Comparison of ENCODE assay signal across 24 cellular contexts in genomic region chr10:32161586-32161985, GRCh38.
"Had no signal": no experiment of that assay in that cellular context is flagged by ENCODE, and none has a peak within 500 bp of the region (broad histone marks: within the 10 kb centered on the region; RNA-seq: fewer than 3 reads in every experiment).

No MANE protein-coding gene starts in this region.

- H3K9me3 Mint-ChIP-seq: activated CD4-positive, alpha-beta memory T cell treated with anti-CD3 and anti-CD28 coated beads, Interleukin-2, amount 10 ng/mL, durations not matched to agents 7 days and 5 days; activated naive CD4-positive, alpha-beta T cell treated with anti-CD3 and anti-CD28 coated beads for 36 hours; activated T-helper 17 cell treated with anti-CD3 and anti-CD28 coated beads, Interleukin-2, amount 50 U/mL, for 72 hours; T-cell had no signal

- H3K9me3 ChIP-seq: MG63, Peyer's patch had no signal

- H3K27ac ChIP-seq: Peyer's patch, RWPE1, VCaP had no signal

- H3K4me3 ChIP-seq: MG63, Peyer's patch had no signal

- H3K27me3 ChIP-seq: MG63, Peyer's patch had no signal

- H3K27ac Mint-ChIP-seq: activated CD4-positive, alpha-beta memory T cell treated with anti-CD3 and anti-CD28 coated beads, Interleukin-2, amount 10 ng/mL, durations not matched to agents 7 days and 5 days; activated naive CD4-positive, alpha-beta T cell treated with anti-CD3 and anti-CD28 coated beads for 36 hours; activated naive CD8-positive, alpha-beta T cell; activated T-helper 17 cell treated with anti-CD3 and anti-CD28 coated beads, Interleukin-2, amount 50 U/mL, for 72 hours; T-cell had no signal

- H3K36me3 Mint-ChIP-seq: activated naive CD8-positive, alpha-beta T cell; T-cell had no signal

- ATAC-seq: activated T-helper 17 cell treated with anti-CD3 and anti-CD28 coated beads, Interleukin-2, amount 50 U/mL, for 72 hours; T-cell had no signal

- DNase-seq: activated CD4-positive, alpha-beta memory T cell treated with anti-CD3 and anti-CD28 coated beads, Interleukin-2, amount 10 ng/mL, durations not matched to agents 7 days and 5 days; activated CD4-positive, alpha-beta T cell treated with anti-CD3 and anti-CD28 coated beads, Interleukin-2, amount 50 U/mL, for 1 hour; activated CD4-positive, CD25-positive, alpha-beta regulatory T cell; activated gamma-delta T cell; activated naive CD4-positive, alpha-beta T cell treated with anti-CD3 and anti-CD28 coated beads for 36 hours; activated T-cell treated with anti-CD3 and anti-CD28 coated beads for 4 hours; activated T-cell treated with anti-CD3 and anti-CD28 coated beads, Interleukin-2, amount 50 U/mL, for 48 hours; amygdala; caudate nucleus; MG63; MV-4-11; NCI-H1092 treated with DMSO at 0.1 percent for 48 hours; NCI-H1417 treated with DMSO at 0.1 percent for 48 hours; NCI-H1694; NCI-H2029; Peyer's patch; SHP77 treated with DMSO at 0.1 percent for 48 hours; T-cell; T-helper 2 cell; T1000 had no signal

- H3K4me1 Mint-ChIP-seq: activated CD4-positive, alpha-beta memory T cell treated with anti-CD3 and anti-CD28 coated beads, Interleukin-2, amount 10 ng/mL, durations not matched to agents 7 days and 5 days; activated T-helper 17 cell treated with anti-CD3 and anti-CD28 coated beads, Interleukin-2, amount 50 U/mL, for 72 hours; T-cell had no signal

- H3K4me3 Mint-ChIP-seq: activated CD4-positive, alpha-beta memory T cell treated with anti-CD3 and anti-CD28 coated beads, Interleukin-2, amount 10 ng/mL, durations not matched to agents 7 days and 5 days; activated naive CD4-positive, alpha-beta T cell treated with anti-CD3 and anti-CD28 coated beads for 36 hours; activated naive CD8-positive, alpha-beta T cell; activated T-helper 17 cell treated with anti-CD3 and anti-CD28 coated beads, Interleukin-2, amount 50 U/mL, for 72 hours; T-cell had no signal

- H3K36me3 ChIP-seq: MG63, Peyer's patch had no signal

- H3K4me1 ChIP-seq: Peyer's patch had no signal
